In the genomic region with DNA sequence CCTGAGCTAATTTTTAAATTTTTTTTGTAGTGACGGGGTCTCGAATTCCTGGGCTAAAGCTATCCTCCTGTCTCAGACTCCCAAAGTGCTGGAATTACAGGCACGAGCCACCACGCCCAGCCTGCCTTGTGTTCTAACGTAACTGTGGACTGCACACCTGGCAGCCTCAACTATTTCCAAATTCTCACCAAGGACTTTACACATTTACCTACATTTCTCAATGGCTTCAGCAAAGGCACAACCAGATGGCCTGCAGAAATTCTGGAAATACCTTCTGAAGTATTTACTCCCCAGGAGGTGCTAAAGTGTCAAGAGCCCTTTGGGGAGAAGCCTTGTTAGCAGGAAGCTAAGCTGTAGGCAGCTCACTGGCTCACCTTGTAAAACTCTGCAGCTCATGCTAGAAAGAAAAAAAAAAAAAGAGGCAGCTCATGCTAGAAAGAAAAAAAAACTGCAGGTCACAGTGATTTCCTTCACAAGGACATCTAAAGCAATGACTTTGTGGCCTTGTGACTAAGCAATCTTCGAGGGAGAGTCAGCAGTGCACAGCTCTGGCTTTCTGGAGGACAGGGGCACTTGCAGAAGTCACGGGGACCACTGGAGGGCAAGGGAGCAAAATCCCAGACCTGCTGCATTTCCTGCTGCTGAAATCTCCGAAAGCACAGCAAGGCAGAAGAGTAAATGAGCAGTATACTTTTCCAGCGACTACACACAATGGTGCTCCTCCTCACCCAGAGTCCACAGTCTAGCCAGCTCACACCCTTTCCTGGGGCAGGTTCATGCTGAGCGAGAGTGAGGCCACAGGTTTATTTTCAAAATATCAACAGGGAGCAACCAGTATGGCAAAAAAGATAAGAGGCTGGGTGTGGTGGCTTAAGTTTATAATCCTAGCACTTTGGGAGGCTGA, we compare ENCODE assay signal across 8 cellular contexts. TPM values are rescaled to one million over a fixed set of nuclear protein-coding genes. Genes with fewer than 3 reads are reported as not detected.
DNase-seq lines count a peak whose midpoint lies in the region; ATAC-seq and TF ChIP-seq lines count a peak whose summit lies in the region.
"Had no signal": no experiment of that assay in that cellular context is flagged by ENCODE, and none has a peak within 500 bp of the region (broad histone marks: within the 10 kb centered on the region; RNA-seq: fewer than 3 reads in every experiment).

No MANE protein-coding gene starts in this region.

- TF ChIP-seq CTCF in RWPE1 (conservative IDR thresholded peaks at IDR 0.05; ENCODE audit: low read depth) (no peak), retinal pigment epithelial cell (conservative IDR thresholded peaks at IDR 0.05; ENCODE audit: low read depth, low read length) (peak; percentile 16)

- ATAC-seq in HG03025 (IDR thresholded peaks at IDR 0.05; ENCODE audit: low FRiP score, unreplicated experiment) = no peak

- H3K9me3 ChIP-seq in iPS-18a (ENCODE audit: control insufficient read depth, low read depth, low read length) = no peaks in the 10 kb centered on the region

- no peak overlapping the region for H3K4me3 ChIP-seq in iPS-18a (ENCODE audit: low read length)
- no peak overlapping the region for H3K4me3 ChIP-seq in retinal pigment epithelial cell (ENCODE audit: low read length)

- no peaks in the 10 kb centered on the region for H3K27me3 ChIP-seq in iPS-18a (ENCODE audit: control insufficient read depth, insufficient read depth, low read length)

- DNase-seq in HT1080 (ENCODE audit: low read depth) (peak; percentile 41), RWPE1 (ENCODE audit: low spot score) (no peak), retinal pigment epithelial cell (ENCODE audit: low read depth) (no peak), caudate nucleus (lab: John Stamatoyannopoulos, UW) (no peak)
- DNase-seq in activated T-cell treated with anti-CD3 and anti-CD28 coated beads, Interleukin-2, amount 50 U/mL, for 48 hours = no peak
- DNase-seq: NCI-H774 had no signal

- POLR2A ChIA-PET in RWPE1 (lab: Yijun Ruan, JAX; ENCODE audit: low non-redundant PET) = no interaction called here

- H3K4me1 ChIP-seq in iPS-18a (ENCODE audit: control insufficient read depth, low read depth, low read length) = peaks cover 22% of the 10 kb centered on the region

- no peaks in the 10 kb centered on the region for H3K36me3 ChIP-seq in iPS-18a (ENCODE audit: control insufficient read depth, low read depth, low read length)

- H3K9ac ChIP-seq in iPS-18a (ENCODE audit: low read length) = no peak overlapping the region

- CTCF ChIA-PET in RWPE1 (lab: Yijun Ruan, JAX) = interaction anchor here (0.6 kb wide), 2 partner anchors 50 to 65 kb away, joined by 3 read pairs; no protein-coding TSS in a partner anchor

- H3K27ac ChIP-seq in RWPE1 (peak overlapping the region; percentile 88), iPS-18a (ENCODE audit: low read length) (peak overlapping the region; percentile 39), caudate nucleus (ENCODE audit: low read depth, low read length) (no peak overlapping the region)

RNA-seq across cellular contexts. Expression of a gene that starts 40.4 kb away (rescaled TPM):
- total RNA-seq in HT1080 (2014; rRNA removed; shearing (Covaris generic)) = 7.3 and 11.1 TPM in 2 replicates
- polyA plus RNA-seq in HT1080 (2015; cell fraction: cytosol; rRNA removed) = 25.4 and 31.1 TPM in 2 replicates
- 27.7 and 39.1 TPM in 2 replicates for polyA plus RNA-seq in HT1080 (2015; cell fraction: nucleus; rRNA removed)
